Comparison of ENCODE assay signal across 28 cellular contexts in genomic region chr14:26175659-26176058, GRCh38.
"Had no signal": no experiment of that assay in that cellular context is flagged by ENCODE, and none has a peak within 500 bp of the region (broad histone marks: within the 10 kb centered on the region; RNA-seq: fewer than 3 reads in every experiment).

No MANE protein-coding gene starts in this region.

- H3K4me3 Mint-ChIP-seq: activated CD4-positive, alpha-beta memory T cell treated with anti-CD3 and anti-CD28 coated beads, Interleukin-2, amount 10 ng/mL, durations not matched to agents 7 days and 5 days; activated CD8-positive, alpha-beta memory T cell treated with anti-CD3 and anti-CD28 coated beads, Interleukin-2, amount 10 ng/mL, durations not matched to agents 7 days and 5 days; activated naive CD4-positive, alpha-beta T cell treated with anti-CD3 and anti-CD28 coated beads, Interleukin-2, amount 10 ng/mL, durations not matched to agents 7 days and 5 days; activated naive CD8-positive, alpha-beta T cell; activated naive CD8-positive, alpha-beta T cell treated with anti-CD3 and anti-CD28 coated beads, Interleukin-2, amount 50 U/mL, for 24 hours had no signal

- ATAC-seq: activated CD8-positive, alpha-beta memory T cell treated with anti-CD3 and anti-CD28 coated beads, Interleukin-2, amount 10 ng/mL, durations not matched to agents 7 days and 5 days; activated naive CD8-positive, alpha-beta T cell treated with anti-CD3 and anti-CD28 coated beads, Interleukin-2, amount 50 U/mL, for 24 hours; Panc1 had no signal

- H3K9me3 ChIP-seq: SJCRH30 had no signal

- H3K36me3 Mint-ChIP-seq: activated CD8-positive, alpha-beta memory T cell treated with anti-CD3 and anti-CD28 coated beads, Interleukin-2, amount 10 ng/mL, durations not matched to agents 7 days and 5 days; activated naive CD4-positive, alpha-beta T cell treated with anti-CD3 and anti-CD28 coated beads, Interleukin-2, amount 10 ng/mL, durations not matched to agents 7 days and 5 days; activated naive CD8-positive, alpha-beta T cell had no signal

- H3K4me2 ChIP-seq: KMS-11 had no signal

- H3K4me1 ChIP-seq: SJCRH30 had no signal

- H3K27me3 ChIP-seq: brain microvascular endothelial cell had no signal

- H3K4me3 ChIP-seq: cardiac muscle cell, SJCRH30, SK-N-MC had no signal

- H3K9ac ChIP-seq: KMS-11 had no signal

- H3K27me3 Mint-ChIP-seq: activated CD4-positive, alpha-beta memory T cell treated with anti-CD3 and anti-CD28 coated beads, Interleukin-2, amount 10 ng/mL, durations not matched to agents 7 days and 5 days; activated CD8-positive, alpha-beta memory T cell treated with anti-CD3 and anti-CD28 coated beads, Interleukin-2, amount 10 ng/mL, durations not matched to agents 7 days and 5 days; activated naive CD4-positive, alpha-beta T cell treated with anti-CD3 and anti-CD28 coated beads, Interleukin-2, amount 10 ng/mL, durations not matched to agents 7 days and 5 days; activated naive CD8-positive, alpha-beta T cell; activated naive CD8-positive, alpha-beta T cell treated with anti-CD3 and anti-CD28 coated beads, Interleukin-2, amount 50 U/mL, for 24 hours had no signal

- H3K27ac ChIP-seq: brain microvascular endothelial cell, cardiac muscle cell, KMS-11, SJCRH30, SK-N-MC, WERI-Rb-1 had no signal

- DNase-seq: activated CD4-positive, alpha-beta memory T cell treated with anti-CD3 and anti-CD28 coated beads, Interleukin-2, amount 10 ng/mL, durations not matched to agents 7 days and 5 days; activated CD4-positive, alpha-beta T cell treated with anti-CD3 and anti-CD28 coated beads for 1 hour; activated CD4-positive, alpha-beta T cell treated with anti-CD3 and anti-CD28 coated beads for 48 hours; activated CD4-positive, CD25-positive, alpha-beta regulatory T cell; activated CD8-positive, alpha-beta memory T cell treated with anti-CD3 and anti-CD28 coated beads for 24 hours; activated CD8-positive, alpha-beta memory T cell treated with anti-CD3 and anti-CD28 coated beads, Interleukin-2, amount 10 ng/mL, durations not matched to agents 7 days and 5 days; activated CD8-positive, alpha-beta memory T cell treated with anti-CD3 and anti-CD28 coated beads, Interleukin-2, amount 50 U/mL, for 48 hours; activated effector memory CD4-positive, alpha-beta T cell treated with Interleukin-2 at 50 U/mL for 16 hours; activated naive CD4-positive, alpha-beta T cell treated with anti-CD3 and anti-CD28 coated beads, Interleukin-2, amount 10 ng/mL, durations not matched to agents 7 days and 5 days; activated naive CD8-positive, alpha-beta T cell treated with anti-CD3 and anti-CD28 coated beads, Interleukin-2, amount 50 U/mL, for 24 hours; activated T-cell treated with anti-CD3 and anti-CD28 coated beads, Interleukin-2, amount 50 U/mL, for 48 hours; brain microvascular endothelial cell; MM.1S; MV-4-11; NCI-H1436 treated with DMSO at 0.1 percent for 48 hours; NCI-H1694 treated with DMSO at 0.1 percent for 48 hours; NCI-H2171; NCI-H226; NCI-H524 treated with DMSO at 0.1 percent for 48 hours; SHP77; SJCRH30; T1000; WERI-Rb-1 had no signal

- H3K27ac Mint-ChIP-seq: activated CD4-positive, alpha-beta memory T cell treated with anti-CD3 and anti-CD28 coated beads, Interleukin-2, amount 10 ng/mL, durations not matched to agents 7 days and 5 days; activated CD8-positive, alpha-beta memory T cell treated with anti-CD3 and anti-CD28 coated beads, Interleukin-2, amount 10 ng/mL, durations not matched to agents 7 days and 5 days; activated naive CD4-positive, alpha-beta T cell treated with anti-CD3 and anti-CD28 coated beads, Interleukin-2, amount 10 ng/mL, durations not matched to agents 7 days and 5 days; activated naive CD8-positive, alpha-beta T cell; activated naive CD8-positive, alpha-beta T cell treated with anti-CD3 and anti-CD28 coated beads, Interleukin-2, amount 50 U/mL, for 24 hours had no signal

- H3K36me3 ChIP-seq: brain microvascular endothelial cell, cardiac muscle cell, SJCRH30, WERI-Rb-1 had no signal

- H3K4me1 Mint-ChIP-seq: activated CD4-positive, alpha-beta memory T cell treated with anti-CD3 and anti-CD28 coated beads, Interleukin-2, amount 10 ng/mL, durations not matched to agents 7 days and 5 days; activated CD8-positive, alpha-beta memory T cell treated with anti-CD3 and anti-CD28 coated beads, Interleukin-2, amount 10 ng/mL, durations not matched to agents 7 days and 5 days; activated naive CD4-positive, alpha-beta T cell treated with anti-CD3 and anti-CD28 coated beads, Interleukin-2, amount 10 ng/mL, durations not matched to agents 7 days and 5 days; activated naive CD8-positive, alpha-beta T cell treated with anti-CD3 and anti-CD28 coated beads, Interleukin-2, amount 50 U/mL, for 24 hours had no signal
